Comparison of ENCODE assay signal across 19 cellular contexts in genomic region chr1:6258675-6259074, GRCh38. TPM values are rescaled to one million over a fixed set of nuclear protein-coding genes. Genes with fewer than 3 reads are reported as not detected.
A peak's percentile ranks its signal among the peaks of the same experiment; 100 is the strongest.
DNase-seq lines count a peak whose midpoint lies in the region; ATAC-seq, FAIRE-seq and TF ChIP-seq lines count a peak whose summit lies in the region.
"Had no signal": no experiment of that assay in that cellular context is flagged by ENCODE, and none has a peak within 500 bp of the region (broad histone marks: within the 10 kb centered on the region; RNA-seq: fewer than 3 reads in every experiment).

No MANE protein-coding gene starts in this region.

- no peak for DNase-seq in CD4-positive, CD25-positive, alpha-beta regulatory T cell
- no peak for DNase-seq in RWPE1 (ENCODE audit: low spot score)
- DNase-seq in keratinocyte (ENCODE audit: low read depth, low spot score), result peak; percentile 53
- DNase-seq in left cardiac atrium, result no peak
- DNase-seq in activated CD4-positive, alpha-beta T cell treated with anti-CD3 and anti-CD28 coated beads, Interleukin-2, amount 50 U/mL, for 1 hour, result no peak
- DNase-seq in HuH-7 (ENCODE audit: low spot score), result no peak
- DNase-seq: activated CD4-positive, alpha-beta T cell treated with anti-CD3 and anti-CD28 coated beads, Interleukin-2, amount 50 U/mL, for 4 hours; activated T-cell treated with anti-CD3 and anti-CD28 coated beads, Interleukin-2, amount 50 U/mL, for 1 hour; central memory CD4-positive, alpha-beta T cell; effector memory CD8-positive, alpha-beta T cell; left ventricle myocardium superior; NCI-H187 treated with DMSO at 0.1 percent for 48 hours had no signal

- H3K27me3 ChIP-seq in CD4-positive, CD25-positive, alpha-beta regulatory T cell (ENCODE audit: control insufficient read depth, insufficient read depth, low read length), result no peaks in the 10 kb centered on the region
- H3K27me3 ChIP-seq in keratinocyte (ENCODE audit: control insufficient read depth, extremely low read depth, insufficient read depth, low read length), result no peaks in the 10 kb centered on the region

- peaks cover 3% of the 10 kb centered on the region for H3K9me1 ChIP-seq in keratinocyte (ENCODE audit: control insufficient read depth, extremely low read depth, insufficient read depth, low read length)

- H3K36me3 Mint-ChIP-seq in CD4-positive, CD25-positive, alpha-beta regulatory T cell, result no peaks in the 10 kb centered on the region

- H3K4me2 ChIP-seq in keratinocyte (ENCODE audit: control insufficient read depth, extremely low read depth, insufficient read depth, low read depth, low read length), result peak overlapping the region; percentile 78

- H3K27ac Mint-ChIP-seq in CD4-positive, CD25-positive, alpha-beta regulatory T cell, result no peak overlapping the region
- H3K27ac Mint-ChIP-seq: effector memory CD8-positive, alpha-beta T cell; stimulated activated naive CD8-positive, alpha-beta T cell treated with anti-CD3 and anti-CD28 coated beads, Interleukin-15, Interleukin-2, amounts not matched to agents 100 ng/mL and 50 ng/mL, for 24 hours had no signal

- POLR2A ChIA-PET in RWPE1 (lab: Yijun Ruan, JAX; ENCODE audit: low non-redundant PET), result no interaction called here

- H3K27me3 Mint-ChIP-seq in CD4-positive, CD25-positive, alpha-beta regulatory T cell, result peaks cover 26% of the 10 kb centered on the region

- H2AFZ ChIP-seq in keratinocyte (ENCODE audit: control insufficient read depth, low read length), result no peak overlapping the region

- CTCF ChIA-PET in RWPE1 (lab: Yijun Ruan, JAX), result no interaction called here

- H3K4me3 ChIP-seq in CD4-positive, CD25-positive, alpha-beta regulatory T cell (ENCODE audit: low read depth, low read length), result no peak overlapping the region
- H3K4me3 ChIP-seq in keratinocyte (ENCODE audit: control insufficient read depth in 2 of 3, extremely low read depth in 1 of 3, insufficient read depth in 2 of 3, low read depth in 1 of 3, low read length in 3 of 3), result no peak overlapping the region
- H3K4me3 ChIP-seq: HAP-1 had no signal

- no peak for TF ChIP-seq CTCF in RWPE1 (conservative IDR thresholded peaks at IDR 0.05; ENCODE audit: low read depth)
- TF ChIP-seq CTCF in keratinocyte (optimal IDR thresholded peaks at IDR 0.05 in 1 of 3, IDR thresholded peaks at IDR 0.05 in 1 of 3, conservative IDR thresholded peaks at IDR 0.05 in 1 of 3; ENCODE audit: extremely low read depth in 1 of 3, insufficient read depth in 2 of 3, low read length in 3 of 3), result no peak

- no peaks in the 10 kb centered on the region for H3K9me3 ChIP-seq in CD4-positive, CD25-positive, alpha-beta regulatory T cell (ENCODE audit: control insufficient read depth in 2 of 2, low read length in 2 of 2)
- no peaks in the 10 kb centered on the region for H3K9me3 ChIP-seq in keratinocyte (ENCODE audit: control insufficient read depth, low read depth, low read length)
- H3K9me3 ChIP-seq: HAP-1 had no signal

- no peak for ATAC-seq in CD4-positive, CD25-positive, alpha-beta regulatory T cell (ENCODE audit: low read depth in 2 of 2)
- no peak for ATAC-seq in left cardiac atrium
- ATAC-seq: effector memory CD8-positive, alpha-beta T cell; left ventricle myocardium superior had no signal

- intact Hi-C loops in left cardiac atrium (cut with DNase I), result no loop called here

- peak overlapping the region in 3 of 4 donors; percentile 35 to 86 (median 66) for H3K4me3 Mint-ChIP-seq in CD4-positive, CD25-positive, alpha-beta regulatory T cell

- peaks cover 0 to 2% (median 0%) of the 10 kb centered on the region in 7 donors for H3K9me3 Mint-ChIP-seq in CD4-positive, CD25-positive, alpha-beta regulatory T cell
- H3K9me3 Mint-ChIP-seq: effector memory CD8-positive, alpha-beta T cell; stimulated activated naive CD8-positive, alpha-beta T cell treated with anti-CD3 and anti-CD28 coated beads, Interleukin-15, Interleukin-2, amounts not matched to agents 100 ng/mL and 50 ng/mL, for 24 hours had no signal

- dilution Hi-C loops in keratinocyte (cut with MboI; ENCODE audit: extremely low pct_ligation_motif_present, low sequenced_read_pairs), result no loop called here

- no peak overlapping the region for H3K27ac ChIP-seq in CD4-positive, CD25-positive, alpha-beta regulatory T cell (ENCODE audit: insufficient read depth, low read length, poor library complexity, severe bottlenecking)
- H3K27ac ChIP-seq in RWPE1, result peak overlapping the region; percentile 90
- peak overlapping the region; percentile 26 for H3K27ac ChIP-seq in keratinocyte (ENCODE audit: control insufficient read depth, insufficient read depth, low read length)

- peaks cover 16% of the 10 kb centered on the region for H3K4me1 ChIP-seq in CD4-positive, CD25-positive, alpha-beta regulatory T cell (ENCODE audit: control insufficient read depth, insufficient read depth, low read length, poor library complexity, severe bottlenecking)
- peaks cover 18% of the 10 kb centered on the region for H3K4me1 ChIP-seq in keratinocyte (ENCODE audit: control insufficient read depth, extremely low read depth, insufficient read depth, low read length)

- no peaks in the 10 kb centered on the region for H4K20me1 ChIP-seq in keratinocyte (ENCODE audit: control insufficient read depth, extremely low read depth, insufficient read depth, low read length)

- H3K9ac ChIP-seq in keratinocyte (ENCODE audit: control insufficient read depth, extremely low read depth, insufficient read depth, low read length), result no peak overlapping the region

- H3K79me2 ChIP-seq in keratinocyte (ENCODE audit: control insufficient read depth, insufficient read depth, low read length), result no peaks in the 10 kb centered on the region

- H3K4me1 Mint-ChIP-seq in CD4-positive, CD25-positive, alpha-beta regulatory T cell, result peaks cover 0 to 8% (median 3%) of the 10 kb centered on the region in 4 donors

- peak; percentile 95 for FAIRE-seq in keratinocyte (lab: Jason Lieb, UNC)
- FAIRE-seq: frontal cortex had no signal

- H3K36me3 ChIP-seq in CD4-positive, CD25-positive, alpha-beta regulatory T cell (ENCODE audit: control insufficient read depth, insufficient read depth, low read length), result no peaks in the 10 kb centered on the region
- peaks cover 3% of the 10 kb centered on the region in 2 experiments for H3K36me3 ChIP-seq in keratinocyte (ENCODE audit: control insufficient read depth in 2 of 2, extremely low read depth in 1 of 2, insufficient read depth in 2 of 2, low read length in 2 of 2)
- H3K36me3 ChIP-seq: HAP-1 had no signal

RNA-seq across cellular contexts. Expression of gene GPR153, which starts 2.2 kb away (rescaled TPM):
- total RNA-seq in CD4-positive, CD25-positive, alpha-beta regulatory T cell, result 0.15 TPM
- not detected for polyA plus RNA-seq in CD4-positive, CD25-positive, alpha-beta regulatory T cell
- polyA plus RNA-seq in keratinocyte, result 7.2 to 14.2 TPM (median 11.0 TPM) in 3 replicates
- polyA plus RNA-seq in keratinocyte (2011; ENCODE audit: low read depth), result 1.6 TPM
- polyA plus RNA-seq in keratinocyte (2011; cell fraction: cytosol; rRNA removed), result 6.3 and 12.9 TPM in 2 replicates
- polyA plus RNA-seq in keratinocyte (2011; cell fraction: nucleus; rRNA removed), result 19.4 and 28.3 TPM in 2 replicates
- polyA plus RNA-seq in keratinocyte (2012; ENCODE audit: low replicate concordance), result 10.2 and 14.6 TPM in 2 replicates
- 12.7 to 36.7 TPM (median 22.7 TPM) in 3 replicates for polyA minus RNA-seq in keratinocyte
- polyA minus RNA-seq in keratinocyte (2011; cell fraction: cytosol; rRNA and poly(A)+ RNA removed), result 28.4 TPM
- 13.3 and 15.6 TPM in 2 replicates for polyA minus RNA-seq in keratinocyte (2011; cell fraction: nucleus; rRNA and poly(A)+ RNA removed)
- 10 to 100 TPM in 1 of 2 donors, 1 to 10 TPM in 1; 9.7 to 10.5 TPM for total RNA-seq in left cardiac atrium

RNA-seq across cellular contexts. Expression of gene HES3, which starts 14.7 kb away (rescaled TPM):
- not detected for total RNA-seq in CD4-positive, CD25-positive, alpha-beta regulatory T cell
- not detected for polyA plus RNA-seq in CD4-positive, CD25-positive, alpha-beta regulatory T cell
- polyA plus RNA-seq in keratinocyte, result not detected in 3 replicates
- not detected for polyA plus RNA-seq in keratinocyte (2011; ENCODE audit: low read depth)
- polyA plus RNA-seq in keratinocyte (2011; cell fraction: cytosol; rRNA removed), result not detected in 2 replicates
- not detected in 2 replicates for polyA plus RNA-seq in keratinocyte (2011; cell fraction: nucleus; rRNA removed)
- not detected in 2 replicates for polyA plus RNA-seq in keratinocyte (2012; ENCODE audit: low replicate concordance)
- not detected in 3 replicates for polyA minus RNA-seq in keratinocyte
- polyA minus RNA-seq in keratinocyte (2011; cell fraction: cytosol; rRNA and poly(A)+ RNA removed), result not detected
- not detected in 2 replicates for polyA minus RNA-seq in keratinocyte (2011; cell fraction: nucleus; rRNA and poly(A)+ RNA removed)
- not detected for total RNA-seq in left cardiac atrium
- total RNA-seq: frontal cortex, left ventricle myocardium superior, myocyte, NCI-H460, pulmonary artery endothelial cell had no signal
- polyA plus RNA-seq: adipose tissue had no signal

RNA-seq across cellular contexts. Expression of gene ICMT, which starts 22.9 kb away (rescaled TPM):
- 9.1 TPM for total RNA-seq in CD4-positive, CD25-positive, alpha-beta regulatory T cell
- 10 to 100 TPM; 18.2 to 22.3 (median 19.7) TPM for polyA plus RNA-seq in CD4-positive, CD25-positive, alpha-beta regulatory T cell
- polyA plus RNA-seq in keratinocyte, result 50.3 to 72.5 TPM (median 59.9 TPM) in 3 replicates
- polyA plus RNA-seq in keratinocyte (2011; ENCODE audit: low read depth), result 18.3 TPM
- 45.2 and 50.6 TPM in 2 replicates for polyA plus RNA-seq in keratinocyte (2011; cell fraction: cytosol; rRNA removed)
- polyA plus RNA-seq in keratinocyte (2011; cell fraction: nucleus; rRNA removed), result 42.9 and 44.7 TPM in 2 replicates
- 33.4 and 51.2 TPM in 2 replicates for polyA plus RNA-seq in keratinocyte (2012; ENCODE audit: low replicate concordance)
- polyA minus RNA-seq in keratinocyte, result 44.3 to 77.6 TPM (median 65.2 TPM) in 3 replicates
- polyA minus RNA-seq in keratinocyte (2011; cell fraction: cytosol; rRNA and poly(A)+ RNA removed), result 69.3 TPM
- 44.2 and 59.4 TPM in 2 replicates for polyA minus RNA-seq in keratinocyte (2011; cell fraction: nucleus; rRNA and poly(A)+ RNA removed)
- total RNA-seq in left cardiac atrium, result 10 to 100 TPM; 56.9 to 61.1 TPM

RNA-seq across cellular contexts. Expression of gene RNF207, which starts 52.8 kb away (rescaled TPM):
- total RNA-seq in CD4-positive, CD25-positive, alpha-beta regulatory T cell, result 8.4 TPM
- under 1 TPM; 0.08 to 0.52 (median 0.40) TPM for polyA plus RNA-seq in CD4-positive, CD25-positive, alpha-beta regulatory T cell
- 6.1 to 11.0 TPM (median 8.5 TPM) in 3 replicates for polyA plus RNA-seq in keratinocyte
- polyA plus RNA-seq in keratinocyte (2011; ENCODE audit: low read depth), result 2.1 TPM
- polyA plus RNA-seq in keratinocyte (2011; cell fraction: cytosol; rRNA removed), result 1.8 and 2.8 TPM in 2 replicates
- polyA plus RNA-seq in keratinocyte (2011; cell fraction: nucleus; rRNA removed), result 68.3 and 74.8 TPM in 2 replicates
- 1.1 and 4.5 TPM in 2 replicates for polyA plus RNA-seq in keratinocyte (2012; ENCODE audit: low replicate concordance)
- polyA minus RNA-seq in keratinocyte, result 5.5 to 9.6 TPM (median 6.7 TPM) in 3 replicates
- 5.4 TPM for polyA minus RNA-seq in keratinocyte (2011; cell fraction: cytosol; rRNA and poly(A)+ RNA removed)
- 12.5 and 14.0 TPM in 2 replicates for polyA minus RNA-seq in keratinocyte (2011; cell fraction: nucleus; rRNA and poly(A)+ RNA removed)
- total RNA-seq in left cardiac atrium, result 10 to 100 TPM; 35.8 to 38.3 TPM

RNA-seq across cellular contexts. Expression of gene RPL22, which starts 59.3 kb away (rescaled TPM):
- 405 TPM for total RNA-seq in CD4-positive, CD25-positive, alpha-beta regulatory T cell
- 100 to 1,000 TPM; 152 to 238 (median 191) TPM for polyA plus RNA-seq in CD4-positive, CD25-positive, alpha-beta regulatory T cell
- polyA plus RNA-seq in keratinocyte, result 209 to 421 TPM (median 239 TPM) in 3 replicates
- 511 TPM for polyA plus RNA-seq in keratinocyte (2011; ENCODE audit: low read depth)
- 250 and 473 TPM in 2 replicates for polyA plus RNA-seq in keratinocyte (2011; cell fraction: cytosol; rRNA removed)
- 68.6 and 124 TPM in 2 replicates for polyA plus RNA-seq in keratinocyte (2011; cell fraction: nucleus; rRNA removed)
- 715 and 1,079 TPM in 2 replicates for polyA plus RNA-seq in keratinocyte (2012; ENCODE audit: low replicate concordance)
- 8.1 to 53.0 TPM (median 29.8 TPM) in 3 replicates for polyA minus RNA-seq in keratinocyte
- polyA minus RNA-seq in keratinocyte (2011; cell fraction: cytosol; rRNA and poly(A)+ RNA removed), result 54.1 TPM
- 12.8 and 21.7 TPM in 2 replicates for polyA minus RNA-seq in keratinocyte (2011; cell fraction: nucleus; rRNA and poly(A)+ RNA removed)
- total RNA-seq in left cardiac atrium, result 100 to 1,000 TPM; 264 to 275 TPM
